ENCODE assay signal across 10 cellular contexts in genomic region chr3:159872374-159873109, GRCh38. TPM values are rescaled to one million over a fixed set of nuclear protein-coding genes. Genes with fewer than 3 reads are reported as not detected.
DNase-seq lines count a peak whose midpoint lies in the region; ATAC-seq and TF ChIP-seq lines count a peak whose summit lies in the region.
"Had no signal": no experiment of that assay in that cellular context is flagged by ENCODE, and none has a peak within 500 bp of the region (broad histone marks: within the 10 kb centered on the region; RNA-seq: fewer than 3 reads in every experiment).

No MANE protein-coding gene starts in this region.

- H2BK120ac ChIP-seq in neuronal stem cell (ENCODE audit: low read depth, low read length): no peak overlapping the region

- H3K9me3 ChIP-seq in BE2C (no peaks in the 10 kb centered on the region), left lung (no peaks in the 10 kb centered on the region), neuronal stem cell (replicated peaks in 1 of 2; ENCODE audit: control insufficient read depth in 2 of 2, insufficient read depth in 1 of 2, low read depth in 1 of 2, low read length in 2 of 2) (no peaks in the 10 kb centered on the region)
- H3K9me3 ChIP-seq: thoracic aorta had no signal

- H3K4me1 ChIP-seq in BE2C: peaks cover 46% of the 10 kb centered on the region
- peaks cover 10 to 26% of the 10 kb centered on the region in 2 donors for H3K4me1 ChIP-seq in left lung
- no peaks in the 10 kb centered on the region for H3K4me1 ChIP-seq in neuronal stem cell (ENCODE audit: control insufficient read depth in 2 of 2, insufficient read depth in 1 of 2, low read depth in 1 of 2, low read length in 2 of 2)

- TF ChIP-seq CTCF in BE2C (IDR thresholded peaks at IDR 0.05; ENCODE audit: low read depth, low read length): peak; percentile 41
- no peak for TF ChIP-seq CTCF in left lung (IDR thresholded peaks at IDR 0.05)

- no peak overlapping the region for H3K4me3 Mint-ChIP-seq in natural killer cell treated with Interleukin-12 subunit alpha and Interleukin-12 subunit beta and Interleukin-15 and Interleukin-18, amount 100 ng/mL, for 72 hours
- H3K4me3 Mint-ChIP-seq: memory B cell had no signal

- no peaks in the 10 kb centered on the region for H3K9me3 Mint-ChIP-seq in natural killer cell treated with Interleukin-12 subunit alpha and Interleukin-12 subunit beta and Interleukin-15 and Interleukin-18, amount 100 ng/mL, for 72 hours
- H3K9me3 Mint-ChIP-seq: memory B cell had no signal

- H2AFZ ChIP-seq in neuronal stem cell (ENCODE audit: low read length): no peak overlapping the region

- WGBS in neuronal stem cell (ENCODE audit: extremely low coverage in 2 of 2, insufficient read length in 2 of 2, insufficient replicate concordance in 1 of 2), 2 donors: no CpG with 5 or more reads among the region's 3 CpGs

- H2AK5ac ChIP-seq in neuronal stem cell (ENCODE audit: low read depth, low read length): no peak overlapping the region

- H3K27me3 ChIP-seq in BE2C (no peaks in the 10 kb centered on the region), left lung (no peaks in the 10 kb centered on the region), neuronal stem cell (ENCODE audit: control insufficient read depth in 3 of 3, insufficient read depth in 3 of 3, low read depth in 1 of 3, low read length in 3 of 3) (no peaks in the 10 kb centered on the region)

- no peak overlapping the region for H4K91ac ChIP-seq in neuronal stem cell (ENCODE audit: low read depth, low read length, poor library complexity)

- intact Hi-C loops in left lung (cut with DNase I): no loop called here

- no peak overlapping the region for H3K4ac ChIP-seq in neuronal stem cell (ENCODE audit: low read length)

- no peak overlapping the region for H3K23ac ChIP-seq in neuronal stem cell (ENCODE audit: low read depth, low read length, poor library complexity)

- H3K27ac Mint-ChIP-seq in natural killer cell treated with Interleukin-12 subunit alpha and Interleukin-12 subunit beta and Interleukin-15 and Interleukin-18, amount 100 ng/mL, for 72 hours: no peak overlapping the region
- H3K27ac Mint-ChIP-seq: memory B cell had no signal

- no peak overlapping the region for H2BK5ac ChIP-seq in neuronal stem cell (ENCODE audit: low read length)

- no peak overlapping the region for H2BK12ac ChIP-seq in neuronal stem cell (ENCODE audit: low read length)

- H4K8ac ChIP-seq in neuronal stem cell (ENCODE audit: low read depth, low read length): no peak overlapping the region

- H3K36me3 ChIP-seq in BE2C (peaks cover 77% of the 10 kb centered on the region), left lung (no peaks in the 10 kb centered on the region), neuronal stem cell (replicated peaks in 1 of 2; ENCODE audit: control insufficient read depth in 2 of 2, insufficient read depth in 2 of 2, low read length in 2 of 2) (peaks cover 1 to 2% of the 10 kb centered on the region in 2 donors)
- H3K36me3 ChIP-seq: thoracic aorta had no signal

- H3K18ac ChIP-seq in neuronal stem cell (ENCODE audit: low read length): no peak overlapping the region

- H3K4me1 Mint-ChIP-seq in natural killer cell treated with Interleukin-12 subunit alpha and Interleukin-12 subunit beta and Interleukin-15 and Interleukin-18, amount 100 ng/mL, for 72 hours (ENCODE audit: low read depth in 2 of 2): no peaks in the 10 kb centered on the region
- H3K4me1 Mint-ChIP-seq: memory B cell had no signal

- no peak overlapping the region for H2BK15ac ChIP-seq in neuronal stem cell (ENCODE audit: low read length)

- H3K79me1 ChIP-seq in neuronal stem cell (ENCODE audit: low read depth, low read length): peaks cover 3% of the 10 kb centered on the region

- no peaks in the 10 kb centered on the region for H3K36me3 Mint-ChIP-seq in natural killer cell treated with Interleukin-12 subunit alpha and Interleukin-12 subunit beta and Interleukin-15 and Interleukin-18, amount 100 ng/mL, for 72 hours
- H3K36me3 Mint-ChIP-seq: memory B cell had no signal

- no peak overlapping the region for H3K9ac ChIP-seq in neuronal stem cell (ENCODE audit: low read depth, low read length, poor library complexity)

- H3K27ac ChIP-seq in left lung (peak overlapping the region in 1 of 2 donors; percentile 51), neuronal stem cell (replicated peaks; ENCODE audit: low read length) (no peak overlapping the region)
- H3K27ac ChIP-seq: thoracic aorta had no signal

- H3K4me2 ChIP-seq in neuronal stem cell (ENCODE audit: insufficient read depth, low read length, poor library complexity, severe bottlenecking): no peak overlapping the region

- DNase-seq in BE2C (no peak), amniotic epithelial cell (ENCODE audit: low read depth) (peak; percentile 98), left lung (no peak), neuronal stem cell (ENCODE audit: low spot score) (no peak)
- no peak for DNase-seq in natural killer cell treated with Interleukin-12 subunit alpha and Interleukin-12 subunit beta and Interleukin-15 and Interleukin-18, amount 100 ng/mL, for 72 hours (ENCODE audit: low spot score)

- peaks cover 2 to 12% of the 10 kb centered on the region in 2 donors for H3K27me3 Mint-ChIP-seq in natural killer cell treated with Interleukin-12 subunit alpha and Interleukin-12 subunit beta and Interleukin-15 and Interleukin-18, amount 100 ng/mL, for 72 hours

- H3K4me3 ChIP-seq in BE2C (ENCODE audit: low read depth, low read length) (no peak overlapping the region), left lung (no peak overlapping the region), neuronal stem cell (ENCODE audit: low read length in 2 of 2) (no peak overlapping the region)
- H3K4me3 ChIP-seq: thoracic aorta had no signal

- H3K14ac ChIP-seq in neuronal stem cell (ENCODE audit: low read length): no peak overlapping the region

- ATAC-seq in HG03565 (IDR thresholded peaks at IDR 0.05; ENCODE audit: unreplicated experiment) (peak; percentile 53), left lung (peak; percentile 79), GM19351 (IDR thresholded peaks at IDR 0.05; ENCODE audit: unreplicated experiment) (no peak), HG02970 (IDR thresholded peaks at IDR 0.05; ENCODE audit: low FRiP score, unreplicated experiment) (no peak)
- no peak for ATAC-seq in natural killer cell treated with Interleukin-12 subunit alpha and Interleukin-12 subunit beta and Interleukin-15 and Interleukin-18, amount 100 ng/mL, for 72 hours

RNA-seq across cellular contexts. Expression of gene SCHIP1, which starts 32.9 kb away (rescaled TPM):
- 317 TPM for polyA plus RNA-seq in BE2C (2012; ENCODE audit: insufficient read depth, insufficient read length, low read depth)
- total RNA-seq in left lung: 1 to 10 TPM; 5.8 to 6.2 TPM
- total RNA-seq in natural killer cell treated with Interleukin-12 subunit alpha and Interleukin-12 subunit beta and Interleukin-15 and Interleukin-18, amount 100 ng/mL, for 72 hours: not detected
- 31.0 TPM for polyA plus RNA-seq in neuronal stem cell (2013, experiment 1 of 2)
- polyA plus RNA-seq in neuronal stem cell (2013, experiment 2 of 2): 31.4 TPM

Comparison
In these comparisons a context has a peak if more than half of its experiments do, and no peak if none do; other contexts are left out.
1. ATAC-seq: peak in HG03565 (single experiment) and left lung (single experiment); none in GM19351 (single experiment), HG02970 (single experiment) and natural killer cell treated with Interleukin-12 subunit alpha and Interleukin-12 subunit beta and Interleukin-15 and Interleukin-18, amount 100 ng/mL, for 72 hours (0 of 2).
2. RNA of gene SCHIP1, which starts 32.9 kb away (total RNA-seq): 5.8 to 6.2 TPM in left lung; not detected in natural killer cell treated with Interleukin-12 subunit alpha and Interleukin-12 subunit beta and Interleukin-15 and Interleukin-18, amount 100 ng/mL, for 72 hours; every median in the first group is over 4 times any median in the second.